Comparison of ENCODE assay signal across 10 cellular contexts in genomic region chrX:55041514-55041913, GRCh38. TPM values are rescaled to one million over a fixed set of nuclear protein-coding genes. Genes with fewer than 3 reads are reported as not detected.
"Had no signal": no experiment of that assay in that cellular context is flagged by ENCODE, and none has a peak within 500 bp of the region (broad histone marks: within the 10 kb centered on the region; RNA-seq: fewer than 3 reads in every experiment).

No MANE protein-coding gene starts in this region.

- ATAC-seq: HepG2, K562 had no signal

- H3K4me3 ChIP-seq: K562 had no signal

- H3K27ac ChIP-seq: HL-60 had no signal

- DNase-seq: IMR-90, KBM-7, KG1 had no signal

- FAIRE-seq: HepG2, HTR-8/SVneo, K562 had no signal

RNA-seq across cellular contexts. Expression of gene ALAS2, which starts 10.7 kb away (rescaled TPM):
- total RNA-seq: HepG2, HT-29, HT1080, IMR-90 had no signal
- polyA plus RNA-seq: HepG2, IgD-negative memory B cell, IMR-90 had no signal

RNA-seq across cellular contexts. Expression of gene PAGE2B, which starts 33.3 kb away (rescaled TPM):
- total RNA-seq: HepG2, HT-29, HT1080, IMR-90 had no signal
- polyA plus RNA-seq: IgD-negative memory B cell, IMR-90 had no signal

RNA-seq across cellular contexts. Expression of gene PAGE2, which starts 47.3 kb away (rescaled TPM):
- total RNA-seq: HepG2, HT-29, HT1080, IMR-90 had no signal
- polyA plus RNA-seq: HepG2, IgD-negative memory B cell, IMR-90 had no signal

RNA-seq across cellular contexts. Expression of gene PFKFB1, which starts 47.5 kb away (rescaled TPM):
- total RNA-seq: HT-29 had no signal
- polyA plus RNA-seq: IgD-negative memory B cell had no signal
